In the genomic region with DNA sequence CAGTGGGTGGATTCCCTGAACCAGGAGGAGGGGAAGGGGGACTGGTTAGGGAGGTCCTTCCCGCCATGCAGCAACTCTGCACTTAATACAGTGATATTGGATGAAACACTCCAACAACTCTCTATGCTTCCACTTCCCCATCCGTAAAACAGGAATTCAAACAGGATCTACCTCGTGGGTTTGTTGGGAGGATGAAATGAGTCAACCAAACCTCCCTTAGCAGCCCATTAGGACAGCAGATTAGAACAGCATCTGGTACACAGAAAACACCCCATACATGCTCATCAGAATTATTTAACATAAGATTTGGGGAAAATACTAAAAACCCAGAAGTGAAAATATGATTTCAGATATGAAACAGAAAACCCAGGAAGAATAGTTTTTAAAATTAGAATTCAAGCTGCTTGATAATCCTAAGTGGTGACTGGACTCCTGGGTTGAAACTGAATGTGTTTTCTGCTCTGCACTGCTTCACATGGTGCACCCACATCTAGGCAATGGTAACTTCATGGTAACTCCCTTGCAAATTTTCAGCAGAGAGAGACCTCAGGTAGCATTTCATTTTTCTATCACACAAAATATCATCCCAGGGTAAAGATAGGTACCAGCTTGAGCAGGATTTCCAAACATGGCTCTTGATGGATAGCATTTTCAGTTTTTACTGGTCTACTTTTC, we compare ENCODE assay signal across 32 cellular contexts.
"Had no signal": no experiment of that assay in that cellular context is flagged by ENCODE, and none has a peak within 500 bp of the region (broad histone marks: within the 10 kb centered on the region; RNA-seq: fewer than 3 reads in every experiment).

No MANE protein-coding gene starts in this region.

- H3K79me2 ChIP-seq: hepatocyte had no signal

- FAIRE-seq: astrocyte, bronchial epithelial cell, endothelial cell of umbilical vein, TTC549 had no signal

- H3K27me3 ChIP-seq: brain microvascular endothelial cell, esophagus squamous epithelium, gastroesophageal sphincter, heart right ventricle, hepatocyte had no signal

- H3K4me3 ChIP-seq: esophagus squamous epithelium, gastroesophageal sphincter, heart right ventricle, hepatocyte had no signal

- H3K4me2 ChIP-seq: hepatocyte had no signal

- DNase-seq: activated CD4-positive, alpha-beta memory T cell treated with anti-CD3 and anti-CD28 coated beads, Interleukin-2, amount 10 ng/mL, durations not matched to agents 7 days and 5 days; activated CD4-positive, alpha-beta T cell treated with anti-CD3 and anti-CD28 coated beads for 1 hour; activated CD4-positive, alpha-beta T cell treated with anti-CD3 and anti-CD28 coated beads for 4 hours; activated CD4-positive, alpha-beta T cell treated with anti-CD3 and anti-CD28 coated beads, Interleukin-2, amount 10 ng/mL, durations not matched to agents 7 days and 5 days; activated CD4-positive, alpha-beta T cell treated with anti-CD3 and anti-CD28 coated beads, Interleukin-2, amount 50 U/mL, for 4 hours; activated CD8-positive, alpha-beta memory T cell treated with anti-CD3 and anti-CD28 coated beads, Interleukin-2, amount 50 U/mL, for 48 hours; activated gamma-delta T cell; activated naive CD4-positive, alpha-beta T cell treated with anti-CD3 and anti-CD28 coated beads, Interleukin-2, amount 50 U/mL, for 16 hours; activated naive CD4-positive, alpha-beta T cell treated with Interleukin-2 at 50 U/mL for 16 hours; activated T-cell treated with anti-CD3 and anti-CD28 coated beads for 4 hours; activated T-cell treated with anti-CD3 and anti-CD28 coated beads, Interleukin-2, amount 50 U/mL, for 24 hours; activated T-cell treated with anti-CD3 and anti-CD28 coated beads, Interleukin-2, amount 50 U/mL, for 72 hours; amniotic stem cell; anterior cingulate cortex; brain microvascular endothelial cell; cortex of kidney; dermis blood vessel endothelial cell; effector CD4-positive, alpha-beta T cell; effector memory CD8-positive, alpha-beta T cell; esophagus squamous epithelium; foreskin melanocyte; heart right ventricle; T-helper 2 cell had no signal

- H3K9me3 ChIP-seq: esophagus squamous epithelium, gastroesophageal sphincter had no signal

- H2AFZ ChIP-seq: hepatocyte had no signal

- ATAC-seq: activated T-cell treated with anti-CD3 and anti-CD28 coated beads, Interleukin-2, amount 50 U/mL, for 72 hours; effector memory CD8-positive, alpha-beta T cell; gastroesophageal sphincter; heart right ventricle; WTC11 had no signal

- H3K36me3 ChIP-seq: brain microvascular endothelial cell, esophagus squamous epithelium, gastroesophageal sphincter, heart right ventricle had no signal

- H3K27ac ChIP-seq: brain microvascular endothelial cell, epithelial cell of prostate, esophagus squamous epithelium, gastroesophageal sphincter, heart right ventricle, hepatocyte, VCaP had no signal
